5 cellular contexts compared by ENCODE assay signal in the genomic region with DNA sequence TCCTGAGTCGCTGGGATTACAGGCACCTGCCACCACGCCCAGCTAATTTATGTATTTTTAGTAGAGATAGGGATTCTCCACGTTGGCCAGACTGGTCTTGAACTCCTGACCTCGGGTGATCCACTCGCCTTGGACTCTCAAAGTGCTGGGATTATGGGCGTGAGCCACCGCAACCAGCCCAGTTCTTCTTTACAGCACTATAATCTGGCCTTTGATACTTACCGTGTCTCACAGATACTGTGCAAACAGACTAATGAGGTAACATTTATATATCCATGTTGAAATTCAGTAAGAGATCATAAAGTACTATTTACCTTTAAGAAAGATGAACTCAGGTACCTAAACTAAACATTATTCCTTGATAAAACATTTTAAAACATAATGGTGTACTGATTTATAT.
"Had no signal": no experiment of that assay in that cellular context is flagged by ENCODE, and none has a peak within 500 bp of the region (broad histone marks: within the 10 kb centered on the region; RNA-seq: fewer than 3 reads in every experiment).

No MANE protein-coding gene starts in this region.

- H3K4me3 ChIP-seq: GM23338 had no signal

- H3K27ac ChIP-seq: KMS-11 had no signal

- ATAC-seq: GM23338 had no signal

- DNase-seq: H9, HCEC 1CT, KBM-7 had no signal
